In the genomic region with DNA sequence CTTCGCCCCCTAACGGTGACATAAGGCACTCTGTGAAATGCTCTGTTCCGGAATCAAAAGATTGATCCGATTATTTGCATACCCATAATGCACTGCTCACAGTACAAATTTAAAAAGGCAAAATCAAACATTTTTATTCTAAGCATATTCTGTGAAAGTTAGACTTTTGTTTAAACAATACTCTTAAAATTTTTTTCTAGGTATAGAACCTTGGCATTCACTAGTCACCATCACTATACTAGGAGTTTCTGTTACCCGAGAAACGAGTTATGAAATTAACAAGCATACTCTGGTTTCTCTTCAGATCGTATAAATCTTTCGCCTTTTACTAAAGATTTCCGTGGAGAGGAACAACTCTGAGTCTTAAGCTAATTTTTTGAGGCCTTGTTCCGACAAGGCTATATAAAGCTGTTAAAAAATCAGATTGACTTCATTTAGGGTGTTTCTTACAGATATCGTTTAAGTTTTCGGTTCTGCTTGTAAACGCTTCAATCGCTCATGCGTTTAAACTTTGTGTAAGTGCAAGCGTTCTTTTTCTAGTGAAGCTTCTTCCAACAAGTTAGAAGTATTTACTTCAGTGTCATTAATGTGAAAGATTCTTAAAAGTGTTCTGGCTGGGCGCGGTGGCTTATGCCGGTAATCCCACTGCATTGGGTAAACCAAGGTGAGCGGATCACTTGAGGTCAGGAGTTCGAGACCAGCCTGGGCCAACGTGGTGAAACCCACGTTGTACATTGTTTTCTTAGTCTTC, we compare ENCODE assay signal across 8 cellular contexts.
DNase-seq lines count a peak whose midpoint lies in the region; ATAC-seq and FAIRE-seq lines count a peak whose summit lies in the region.

A gene (plus strand): TSS at position 285 of the 751 bp plus-strand sequence.

- peak; percentile 84 for FAIRE-seq in colon (lab: Jason Lieb, UNC)

- H3K27me3 ChIP-seq in layer of hippocampus (ENCODE audit: control insufficient read depth, insufficient read depth, low read length) = no peaks in the 10 kb centered on the region

- H3K27ac ChIP-seq in layer of hippocampus (ENCODE audit: low read depth, low read length) = peak within 1 kb of the TSS; percentile 95

- DNase-seq in AML-193 (lab: John Stamatoyannopoulos, UW) (peak; percentile 96), NCI-H345 treated with DMSO at 0.1 percent for 48 hours (lab: John Stamatoyannopoulos, UW; ENCODE audit: unreplicated experiment) (peak; percentile 75)
- peak; percentile 88 for DNase-seq in activated CD4-positive, CD25-positive, alpha-beta regulatory T cell treated with anti-CD3 and anti-CD28 coated beads, Interleukin-2, amount 50 U/mL, for 72 hours
- DNase-seq in stimulated activated CD4-positive, alpha-beta T cell treated with anti-CD3 and anti-CD28 coated beads, Interleukin-1b, Interleukin-23, amount 100 ng/mL, for 24 hours (ENCODE audit: low read depth in 4 of 4, low spot score in 1 of 4) = peak; percentile 56 to 72 (median 69)

- ATAC-seq in GM18909 (IDR thresholded peaks at IDR 0.05; ENCODE audit: poor library complexity, unreplicated experiment) = peak; percentile 67
- ATAC-seq in HG03175 (IDR thresholded peaks at IDR 0.05; ENCODE audit: unreplicated experiment) = peak; percentile 65

Comparison
In these comparisons a context has a peak if more than half of its experiments do, and no peak if none do; other contexts are left out.
1. Peak in every context shown above with its lines: DNase-seq, ATAC-seq and H3K27ac ChIP-seq.